Comparison of ENCODE assay signal across 8 cellular contexts in genomic region chr16:8622315-8622656, GRCh38. TPM values are rescaled to one million over a fixed set of nuclear protein-coding genes. Genes with fewer than 3 reads are reported as not detected.
DNase-seq lines count a peak whose midpoint lies in the region; ATAC-seq and TF ChIP-seq lines count a peak whose summit lies in the region.

No MANE protein-coding gene starts in this region.

- H3K9me3 ChIP-seq in SJSA1 (replicated peaks), result no peaks in the 10 kb centered on the region

- H3K4me3 ChIP-seq in SJSA1, result peak overlapping the region; percentile 85
- H3K4me3 ChIP-seq in skeletal muscle cell (ENCODE audit: low read depth, low read length), result peak overlapping the region; percentile 100

- DNase-seq in SJSA1 (ENCODE audit: low read depth in 1 of 2, low spot score in 2 of 2), result no peak
- no peak for DNase-seq in foreskin keratinocyte
- DNase-seq in skeletal muscle cell (ENCODE audit: low read depth), result no peak
- DNase-seq in inferior parietal cortex (ENCODE audit: extremely low spot score), result no peak
- no peak for DNase-seq in activated CD4-positive, alpha-beta T cell treated with anti-CD3 and anti-CD28 coated beads, Interleukin-2, amount 50 U/mL, for 48 hours
- DNase-seq in SW 1271 (lab: John Stamatoyannopoulos, UW), result no peak

- H3K36me3 ChIP-seq in SJSA1, result peaks cover 28% of the 10 kb centered on the region

- peak; percentile 21 for ATAC-seq in GM21528 (IDR thresholded peaks at IDR 0.05; ENCODE audit: low FRiP score, unreplicated experiment)
- no peak for ATAC-seq in foreskin keratinocyte

- H3K27me3 ChIP-seq in SJSA1 (replicated peaks) (0 out of 2 replicates have a peak, but pooled peaks cover 3% of the 10 kb centered on the region), foreskin keratinocyte (no peaks in the 10 kb centered on the region)

- H3K4me1 ChIP-seq in SJSA1 (replicated peaks) (peaks cover 6% of the 10 kb centered on the region), foreskin keratinocyte (peaks cover 23% of the 10 kb centered on the region)

- TF ChIP-seq CTCF in 22Rv1 (IDR thresholded peaks at IDR 0.05), result no peak
- TF ChIP-seq CTCF in foreskin keratinocyte (conservative IDR thresholded peaks at IDR 0.05), result no peak

- H3K27ac ChIP-seq in 22Rv1, result peak overlapping the region; percentile 47
- peak overlapping the region; percentile 75 for H3K27ac ChIP-seq in SJSA1
- peak overlapping the region; percentile 97 for H3K27ac ChIP-seq in foreskin keratinocyte

RNA-seq across cellular contexts. Expression of gene METTL22, which starts 0.8 kb away (rescaled TPM):
- 14.9 and 19.8 TPM in 2 replicates for total RNA-seq in SJSA1 (2014; rRNA removed; shearing (Covaris generic))
- total RNA-seq in foreskin keratinocyte, result 20.7 and 21.8 TPM in 2 replicates
- polyA plus RNA-seq in foreskin keratinocyte, result 20.5 and 22.5 TPM in 2 replicates

RNA-seq across cellular contexts. Expression of gene TMEM114, which starts 32.0 kb away (rescaled TPM):
- not detected in 2 replicates for total RNA-seq in SJSA1 (2014; rRNA removed; shearing (Covaris generic))
- total RNA-seq in foreskin keratinocyte, result not detected in 2 replicates
- not detected in 2 replicates for polyA plus RNA-seq in foreskin keratinocyte

RNA-seq across cellular contexts. Expression of gene ABAT, which starts 52.1 kb away (rescaled TPM):
- 4.4 and 5.7 TPM in 2 replicates for total RNA-seq in SJSA1 (2014; rRNA removed; shearing (Covaris generic))
- total RNA-seq in foreskin keratinocyte, result 6.0 and 10.2 TPM in 2 replicates
- 2.7 and 3.5 TPM in 2 replicates for polyA plus RNA-seq in foreskin keratinocyte

Comparison
In these comparisons a context has a peak if more than half of its experiments do, and no peak if none do; other contexts are left out.
1. H3K27ac ChIP-seq: peak in every context shown above with its lines; median percentile 97 in foreskin keratinocyte; 75 in SJSA1; 47 in 22Rv1.